30 cellular contexts compared by ENCODE assay signal in genomic region chr3:161744366-161744765, GRCh38.
"Had no signal": no experiment of that assay in that cellular context is flagged by ENCODE, and none has a peak within 500 bp of the region (broad histone marks: within the 10 kb centered on the region; RNA-seq: fewer than 3 reads in every experiment).

No MANE protein-coding gene starts in this region.

- DNase-seq: activated B cell treated with CpG ODN at 0.5 μM for 24 hours; activated CD4-positive, alpha-beta memory T cell treated with anti-CD3 and anti-CD28 coated beads for 36 hours; activated CD4-positive, alpha-beta T cell treated with anti-CD3 and anti-CD28 coated beads for 48 hours; activated CD8-positive, alpha-beta memory T cell treated with anti-CD3 and anti-CD28 coated beads, Interleukin-2, amount 10 ng/mL, durations not matched to agents 7 days and 5 days; activated CD8-positive, alpha-beta memory T cell treated with anti-CD3 and anti-CD28 coated beads, Interleukin-2, amount 50 U/mL, for 4 hours; activated CD8-positive, alpha-beta T cell treated with anti-CD3 and anti-CD28 coated beads, Interleukin-2, amount 10 ng/mL, durations not matched to agents 7 days and 5 days; activated effector memory CD4-positive, alpha-beta T cell treated with anti-CD3 and anti-CD28 coated beads, Interleukin-2, amount 50 U/mL, for 16 hours; activated naive CD4-positive, alpha-beta T cell treated with anti-CD3 and anti-CD28 coated beads for 36 hours; activated naive CD8-positive, alpha-beta T cell treated with anti-CD3 and anti-CD28 coated beads for 36 hours; activated naive CD8-positive, alpha-beta T cell treated with anti-CD3 and anti-CD28 coated beads, Interleukin-2, amount 50 U/mL, for 24 hours; activated T-cell treated with anti-CD3 and anti-CD28 coated beads, Interleukin-2, amount 50 U/mL, for 1 hour; activated T-cell treated with anti-CD3 and anti-CD28 coated beads, Interleukin-2, amount 50 U/mL, for 48 hours; adrenal gland; amygdala; aorta; body of pancreas; caudate nucleus; cortex of kidney; dermis blood vessel endothelial cell; effector CD8-positive, alpha-beta T cell; erythroblast; foreskin keratinocyte; gastrocnemius medialis; T-helper 2 cell had no signal

- FAIRE-seq: colon, TTC549 had no signal

- H3K4me3 ChIP-seq: adrenal gland, body of pancreas, esophagus muscularis mucosa, gastrocnemius medialis had no signal

- H3K4me1 Mint-ChIP-seq: activated B cell treated with CpG ODN at 0.5 μM for 24 hours; activated CD8-positive, alpha-beta memory T cell treated with anti-CD3 and anti-CD28 coated beads, Interleukin-2, amount 10 ng/mL, durations not matched to agents 7 days and 5 days; activated naive CD4-positive, alpha-beta T cell treated with anti-CD3 and anti-CD28 coated beads, Interleukin-2, amount 50 U/mL, for 24 hours; activated naive CD8-positive, alpha-beta T cell treated with anti-CD3 and anti-CD28 coated beads for 36 hours; activated naive CD8-positive, alpha-beta T cell treated with anti-CD3 and anti-CD28 coated beads, Interleukin-2, amount 50 U/mL, for 24 hours had no signal

- H3K27ac Mint-ChIP-seq: activated B cell treated with CpG ODN at 0.5 μM for 24 hours; activated CD4-positive, alpha-beta memory T cell treated with anti-CD3 and anti-CD28 coated beads for 36 hours; activated CD8-positive, alpha-beta memory T cell treated with anti-CD3 and anti-CD28 coated beads, Interleukin-2, amount 10 ng/mL, durations not matched to agents 7 days and 5 days; activated CD8-positive, alpha-beta T cell treated with anti-CD3 and anti-CD28 coated beads, Interleukin-2, amount 10 ng/mL, durations not matched to agents 7 days and 5 days; activated naive CD4-positive, alpha-beta T cell treated with anti-CD3 and anti-CD28 coated beads for 36 hours; activated naive CD4-positive, alpha-beta T cell treated with anti-CD3 and anti-CD28 coated beads, Interleukin-2, amount 50 U/mL, for 24 hours; activated naive CD8-positive, alpha-beta T cell treated with anti-CD3 and anti-CD28 coated beads for 36 hours; activated naive CD8-positive, alpha-beta T cell treated with anti-CD3 and anti-CD28 coated beads, Interleukin-2, amount 50 U/mL, for 24 hours; activated T-helper 1 cell treated with anti-CD3 and anti-CD28 coated beads, Interleukin-12 subunit alpha, Interleukin-12 subunit beta, Interleukin-2, Interleukin-4 antibody, amounts not matched to agents 30 ng/mL and 10 ng/mL and 1 ng/mL, durations not matched to agents 14 hours and 24 hours and 36 hours; activated T-helper 2 cell treated with anti-CD3 and anti-CD28 coated beads, Interferon-gamma antibody, Interleukin-2, Interleukin-4, amounts not matched to agents 10 μg/mL and 5 μg/mL and 100 μg/mL, durations not matched to agents 14 hours and 24 hours and 36 hours had no signal

- H3K36me3 Mint-ChIP-seq: activated CD4-positive, alpha-beta memory T cell treated with anti-CD3 and anti-CD28 coated beads for 36 hours; activated CD8-positive, alpha-beta memory T cell treated with anti-CD3 and anti-CD28 coated beads, Interleukin-2, amount 10 ng/mL, durations not matched to agents 7 days and 5 days; activated naive CD4-positive, alpha-beta T cell treated with anti-CD3 and anti-CD28 coated beads, Interleukin-2, amount 50 U/mL, for 24 hours; activated naive CD8-positive, alpha-beta T cell treated with anti-CD3 and anti-CD28 coated beads for 36 hours had no signal

- H3K4me3 Mint-ChIP-seq: activated B cell treated with CpG ODN at 0.5 μM for 24 hours; activated CD4-positive, alpha-beta memory T cell treated with anti-CD3 and anti-CD28 coated beads for 36 hours; activated CD8-positive, alpha-beta memory T cell treated with anti-CD3 and anti-CD28 coated beads, Interleukin-2, amount 10 ng/mL, durations not matched to agents 7 days and 5 days; activated CD8-positive, alpha-beta T cell treated with anti-CD3 and anti-CD28 coated beads, Interleukin-2, amount 10 ng/mL, durations not matched to agents 7 days and 5 days; activated naive CD4-positive, alpha-beta T cell treated with anti-CD3 and anti-CD28 coated beads for 36 hours; activated naive CD4-positive, alpha-beta T cell treated with anti-CD3 and anti-CD28 coated beads, Interleukin-2, amount 50 U/mL, for 24 hours; activated naive CD8-positive, alpha-beta T cell treated with anti-CD3 and anti-CD28 coated beads for 36 hours; activated naive CD8-positive, alpha-beta T cell treated with anti-CD3 and anti-CD28 coated beads, Interleukin-2, amount 50 U/mL, for 24 hours; activated T-helper 1 cell treated with anti-CD3 and anti-CD28 coated beads, Interleukin-12 subunit alpha, Interleukin-12 subunit beta, Interleukin-2, Interleukin-4 antibody, amounts not matched to agents 30 ng/mL and 10 ng/mL and 1 ng/mL, durations not matched to agents 14 hours and 24 hours and 36 hours had no signal

- H3K27me3 Mint-ChIP-seq: activated B cell treated with CpG ODN at 0.5 μM for 24 hours; activated CD4-positive, alpha-beta memory T cell treated with anti-CD3 and anti-CD28 coated beads for 36 hours; activated CD8-positive, alpha-beta memory T cell treated with anti-CD3 and anti-CD28 coated beads, Interleukin-2, amount 10 ng/mL, durations not matched to agents 7 days and 5 days; activated naive CD4-positive, alpha-beta T cell treated with anti-CD3 and anti-CD28 coated beads, Interleukin-2, amount 50 U/mL, for 24 hours; activated naive CD8-positive, alpha-beta T cell treated with anti-CD3 and anti-CD28 coated beads for 36 hours; activated naive CD8-positive, alpha-beta T cell treated with anti-CD3 and anti-CD28 coated beads, Interleukin-2, amount 50 U/mL, for 24 hours had no signal

- H3K9me3 Mint-ChIP-seq: activated B cell treated with CpG ODN at 0.5 μM for 24 hours; activated naive CD4-positive, alpha-beta T cell treated with anti-CD3 and anti-CD28 coated beads for 36 hours; activated naive CD8-positive, alpha-beta T cell treated with anti-CD3 and anti-CD28 coated beads for 36 hours; activated naive CD8-positive, alpha-beta T cell treated with anti-CD3 and anti-CD28 coated beads, Interleukin-2, amount 50 U/mL, for 24 hours; activated T-helper 1 cell treated with anti-CD3 and anti-CD28 coated beads, Interleukin-12 subunit alpha, Interleukin-12 subunit beta, Interleukin-2, Interleukin-4 antibody, amounts not matched to agents 30 ng/mL and 10 ng/mL and 1 ng/mL, durations not matched to agents 14 hours and 24 hours and 36 hours had no signal
